31 cellular contexts compared by ENCODE assay signal in genomic region chr4:76923619-76924357, GRCh38. TPM values are rescaled to one million over a fixed set of nuclear protein-coding genes. Genes with fewer than 3 reads are reported as not detected.
"Had no signal": no experiment of that assay in that cellular context is flagged by ENCODE, and none has a peak within 500 bp of the region (broad histone marks: within the 10 kb centered on the region; RNA-seq: fewer than 3 reads in every experiment).

No MANE protein-coding gene starts in this region.

- FAIRE-seq: astrocyte had no signal

- DNase-seq: activated CD4-positive, alpha-beta memory T cell treated with anti-CD3 and anti-CD28 coated beads for 36 hours; activated CD4-positive, alpha-beta T cell treated with anti-CD3 and anti-CD28 coated beads, Interleukin-2, amount 10 ng/mL, durations not matched to agents 7 days and 5 days; activated CD4-positive, CD25-positive, alpha-beta regulatory T cell; activated CD8-positive, alpha-beta memory T cell treated with anti-CD3 and anti-CD28 coated beads for 24 hours; activated effector memory CD4-positive, alpha-beta T cell treated with anti-CD3 and anti-CD28 coated beads, Interleukin-2, amount 50 U/mL, for 16 hours; activated naive CD4-positive, alpha-beta T cell treated with Interleukin-2 at 50 U/mL for 16 hours; activated naive CD8-positive, alpha-beta T cell treated with anti-CD3 and anti-CD28 coated beads, Interleukin-2, amount 50 U/mL, for 24 hours; activated T-cell treated with anti-CD3 and anti-CD28 coated beads, Interleukin-2, amount 50 U/mL, for 4 hours; amygdala; MG63; MV-4-11; NCI-H1092 treated with DMSO at 0.1 percent for 48 hours; NCI-H1417 treated with DMSO at 0.1 percent for 48 hours; NCI-H1694; NCI-H2029; NCI-H2107; NCI-H345; NCI-H510A; NCI-H526 treated with DMSO at 0.1 percent for 48 hours; NCI-H82; Right ventricle myocardium superior; SJCRH30; SK-N-SH; T-helper 1 cell had no signal

- H3K27ac ChIP-seq: RWPE1, SJCRH30, VCaP had no signal

- H3K4me1 ChIP-seq: SJCRH30 had no signal

- H3K4me3 ChIP-seq: MG63, SJCRH30 had no signal

- H3K27me3 ChIP-seq: MG63, SJCRH30 had no signal

- ATAC-seq: activated naive CD4-positive, alpha-beta T cell treated with anti-CD3 and anti-CD28 coated beads, Interleukin-2, amount 50 U/mL, for 72 hours; activated naive CD8-positive, alpha-beta T cell treated with anti-CD3 and anti-CD28 coated beads, Interleukin-2, amount 50 U/mL, for 24 hours; activated T-cell treated with anti-CD3 and anti-CD28 coated beads, Interleukin-2, amount 50 U/mL, for 4 hours; Panc1 had no signal

- H3K36me3 ChIP-seq: MG63, SJCRH30 had no signal

- H3K9me3 ChIP-seq: MG63, SK-N-SH had no signal

RNA-seq across cellular contexts. Expression of gene SOWAHB, which starts 25.8 kb away (rescaled TPM):
- total RNA-seq: activated CD4-positive, alpha-beta memory T cell treated with anti-CD3 and anti-CD28 coated beads for 36 hours; activated CD4-positive, alpha-beta T cell treated with anti-CD3 and anti-CD28 coated beads, Interleukin-2, amount 10 ng/mL, durations not matched to agents 7 days and 5 days; activated naive CD4-positive, alpha-beta T cell treated with anti-CD3 and anti-CD28 coated beads, Interleukin-2, amount 50 U/mL, for 72 hours; OCI-LY7; Right ventricle myocardium superior; SJCRH30; T-helper 2 cell treated with Interferon-gamma antibody and Interleukin-4, amounts not matched to agents 100 ng/mL and 5 ng/mL, for 36 hours had no signal
